ENCODE assay signal across 9 cellular contexts in genomic region chrX:8743126-8743732, GRCh38. TPM values are rescaled to one million over a fixed set of nuclear protein-coding genes. Genes with fewer than 3 reads are reported as not detected.
A peak's percentile ranks its signal among the peaks of the same experiment; 100 is the strongest.
DNase-seq lines count a peak whose midpoint lies in the region; ATAC-seq, FAIRE-seq and TF ChIP-seq lines count a peak whose summit lies in the region.
"Had no signal": no experiment of that assay in that cellular context is flagged by ENCODE, and none has a peak within 500 bp of the region (broad histone marks: within the 10 kb centered on the region; RNA-seq: fewer than 3 reads in every experiment).

No MANE protein-coding gene starts in this region.

- CTCF ChIA-PET in HEK293T (lab: Yijun Ruan, JAX), result interaction anchor here (0.5 to 0.6 kb wide), 3 partner anchors 68 to 1139 kb away, joined by 3 read pairs; no protein-coding TSS in a partner anchor

- H3K4me2 ChIP-seq in astrocyte (ENCODE audit: low read length), result no peak overlapping the region

- H3K4me1 Mint-ChIP-seq in astrocyte (ENCODE audit: low read depth, unreplicated experiment), result no peaks in the 10 kb centered on the region

- no peak overlapping the region for H2AFZ ChIP-seq in astrocyte (ENCODE audit: low read depth, low read length)

- H3K36me3 Mint-ChIP-seq in astrocyte (ENCODE audit: low read depth, unreplicated experiment), result no peaks in the 10 kb centered on the region
- H3K36me3 Mint-ChIP-seq: activated naive CD4-positive, alpha-beta T cell treated with anti-CD3 and anti-CD28 coated beads, Interleukin-2, amount 50 U/mL, for 72 hours had no signal

- no peaks in the 10 kb centered on the region for H3K4me1 ChIP-seq in astrocyte (ENCODE audit: insufficient read depth, low read length)

- H3K36me3 ChIP-seq in astrocyte (ENCODE audit: insufficient read depth, low read length), result no peaks in the 10 kb centered on the region

- POLR2A ChIA-PET in HEK293T (lab: Yijun Ruan, JAX), result no interaction called here

- H3K79me2 ChIP-seq in astrocyte (ENCODE audit: insufficient read depth, low read length), result no peaks in the 10 kb centered on the region

- H3K9ac ChIP-seq in astrocyte (ENCODE audit: low read length), result no peak overlapping the region

- H3K27me3 Mint-ChIP-seq in astrocyte (ENCODE audit: low read depth, unreplicated experiment), result no peaks in the 10 kb centered on the region

- DNase-seq in ELR (ENCODE audit: low read depth) (peak; percentile 58), HEK293T (ENCODE audit: extremely low spot score) (peak; percentile 42), SW480 (ENCODE audit: low spot score) (peak; percentile 18), astrocyte (ENCODE audit: low read depth) (no peak), left lobe of liver (ENCODE audit: low spot score) (peak; percentile 59)
- peak; percentile 4 to 12 for DNase-seq in stimulated activated CD8-positive, alpha-beta memory T cell treated with anti-CD3 and anti-CD28 coated beads, Interleukin-15, amount 100 ng/mL, for 4 hours (ENCODE audit: low read depth in 2 of 2)

- H3K4me3 Mint-ChIP-seq in astrocyte (ENCODE audit: unreplicated experiment), result no peak overlapping the region

- peak; percentile 47 for TF ChIP-seq CTCF in astrocyte (IDR thresholded peaks at IDR 0.05; ENCODE audit: insufficient read depth, low read depth, low read length)

- peak; percentile 80 for FAIRE-seq in astrocyte (lab: Jason Lieb, UNC)

- ATAC-seq in left lobe of liver (peak; percentile 89), GM21447 (IDR thresholded peaks at IDR 0.05; ENCODE audit: unreplicated experiment) (no peak), GM18873 (IDR thresholded peaks at IDR 0.05; ENCODE audit: low FRiP score, unreplicated experiment) (no peak)
- ATAC-seq: activated naive CD4-positive, alpha-beta T cell treated with anti-CD3 and anti-CD28 coated beads, Interleukin-2, amount 50 U/mL, for 72 hours had no signal

- no peaks in the 10 kb centered on the region for H4K20me1 ChIP-seq in astrocyte (ENCODE audit: insufficient read depth, low read length)

- no peak overlapping the region for H3K27ac Mint-ChIP-seq in astrocyte (ENCODE audit: unreplicated experiment)
- H3K27ac Mint-ChIP-seq: activated naive CD4-positive, alpha-beta T cell treated with anti-CD3 and anti-CD28 coated beads, Interleukin-2, amount 50 U/mL, for 72 hours had no signal

- H3K27me3 ChIP-seq in astrocyte (ENCODE audit: insufficient read depth, low read length), result no peaks in the 10 kb centered on the region

- H3K9me3 Mint-ChIP-seq in astrocyte (ENCODE audit: unreplicated experiment), result no peaks in the 10 kb centered on the region
- H3K9me3 Mint-ChIP-seq: activated naive CD4-positive, alpha-beta T cell treated with anti-CD3 and anti-CD28 coated beads, Interleukin-2, amount 50 U/mL, for 72 hours had no signal

- no peaks in the 10 kb centered on the region for H3K9me3 ChIP-seq in astrocyte (ENCODE audit: insufficient read depth, low read depth, low read length)

- no peak overlapping the region for H3K27ac ChIP-seq in astrocyte (ENCODE audit: low read depth, low read length)

- H3K4me3 ChIP-seq in astrocyte (ENCODE audit: insufficient read depth, low read depth, low read length), result no peak overlapping the region

TF ChIP-seq in HEK293T, 16 proteins besides CTCF, POLR2A, EP300 and RAD21:
- TF ChIP-seq ARNT (IDR thresholded peaks at IDR 0.05), result no peak
- no peak for TF ChIP-seq FOXM1 (IDR thresholded peaks at IDR 0.05; ENCODE audit: borderline replicate concordance)
- no peak for TF ChIP-seq FOXA1 (IDR thresholded peaks at IDR 0.05)
- TF ChIP-seq BHLHE40 (IDR thresholded peaks at IDR 0.05; ENCODE audit: borderline replicate concordance), result no peak
- no peak for TF ChIP-seq CTBP1 (IDR thresholded peaks at IDR 0.05; ENCODE audit: borderline replicate concordance)
- TF ChIP-seq ZNF384 (IDR thresholded peaks at IDR 0.05), result no peak
- TF ChIP-seq PKNOX1 (IDR thresholded peaks at IDR 0.05), result no peak
- TF ChIP-seq SUZ12 (IDR thresholded peaks at IDR 0.05), result no peak
- no peak for TF ChIP-seq SP1 (IDR thresholded peaks at IDR 0.05)
- no peak for TF ChIP-seq TARDBP (IDR thresholded peaks at IDR 0.05)
- TF ChIP-seq FOXK2 (IDR thresholded peaks at IDR 0.05), result no peak
- no peak for TF ChIP-seq L3MBTL2 (conservative IDR thresholded peaks at IDR 0.05)
- no peak for TF ChIP-seq ELF4 (IDR thresholded peaks at IDR 0.05)
- TF ChIP-seq LEF1 (IDR thresholded peaks at IDR 0.05; ENCODE audit: borderline replicate concordance), result no peak
- no peak for TF ChIP-seq HDGF (IDR thresholded peaks at IDR 0.05; ENCODE audit: borderline replicate concordance)
- no peak for TF ChIP-seq NFRKB (IDR thresholded peaks at IDR 0.05)

RNA-seq across cellular contexts. Expression of gene ANOS1, which starts 11.3 kb away (rescaled TPM):
- total RNA-seq in astrocyte (10.0 and 15.3 TPM in 2 replicates), left lobe of liver (0.25 TPM)
- total RNA-seq: activated naive CD4-positive, alpha-beta T cell treated with anti-CD3 and anti-CD28 coated beads, Interleukin-2, amount 50 U/mL, for 72 hours had no signal

RNA-seq across cellular contexts. Expression of gene FAM9A, which starts 58.0 kb away (rescaled TPM):
- total RNA-seq in astrocyte, result not detected in 2 replicates
- not detected for total RNA-seq in left lobe of liver
- total RNA-seq: activated naive CD4-positive, alpha-beta T cell treated with anti-CD3 and anti-CD28 coated beads, Interleukin-2, amount 50 U/mL, for 72 hours had no signal
